ENCODE assay signal across 24 cellular contexts in genomic region chrX:95156566-95156965, GRCh38.
DNase-seq lines count a peak whose midpoint lies in the region; ATAC-seq and TF ChIP-seq lines count a peak whose summit lies in the region.
"Had no signal": no experiment of that assay in that cellular context is flagged by ENCODE, and none has a peak within 500 bp of the region (broad histone marks: within the 10 kb centered on the region; RNA-seq: fewer than 3 reads in every experiment).

No MANE protein-coding gene starts in this region.

- H2BK120ac ChIP-seq in H9 (ENCODE audit: low read depth, low read length, poor library complexity, severe bottlenecking) = no peak overlapping the region

- H3K27ac ChIP-seq in H9 (ENCODE audit: insufficient read length, low read depth, low read length) (no peak overlapping the region), neural progenitor cell (no peak overlapping the region), caudate nucleus (ENCODE audit: low read depth, low read length) (no peak overlapping the region)
- H3K27ac ChIP-seq: A549; BLaER1 treated with 17β-estradiol and CSF1 and Interleukin-3, amounts not matched to agents 10 nM and 100 nM; GM23248 had no signal

- H3F3A ChIP-seq in neural progenitor cell (ENCODE audit: low read depth) = no peaks in the 10 kb centered on the region

- no peak overlapping the region for H2BK12ac ChIP-seq in H9 (ENCODE audit: insufficient read length, low read depth, low read length)

- H3K27me3 ChIP-seq in H9 (ENCODE audit: insufficient read depth, low read length) (no peaks in the 10 kb centered on the region), neural progenitor cell (no peaks in the 10 kb centered on the region)
- H3K27me3 ChIP-seq: BE2C had no signal

- no peak overlapping the region for H3K4me3 Mint-ChIP-seq in H9
- H3K4me3 Mint-ChIP-seq in WTC11 = no peak overlapping the region
- H3K4me3 Mint-ChIP-seq in neural progenitor cell = no peak overlapping the region
- H3K4me3 Mint-ChIP-seq: CD14-positive monocyte; CD4-positive, alpha-beta T cell; CD8-positive, alpha-beta memory T cell had no signal

- H3K36me3 Mint-ChIP-seq in H9 (ENCODE audit: insufficient read depth in 1 of 3, low read depth in 3 of 3) (peaks cover 0 to 7% (median 0%) of the 10 kb centered on the region in 3 experiments; a peak in 2 of 7 replicates), WTC11 (peaks cover 2% of the 10 kb centered on the region; the same call in 1 of the 2 replicates), neural progenitor cell (no peaks in the 10 kb centered on the region)
- H3K36me3 Mint-ChIP-seq: CD14-positive monocyte; CD8-positive, alpha-beta memory T cell had no signal

- no peak overlapping the region for H3K4me3 ChIP-seq in neural progenitor cell
- no peak overlapping the region for H3K4me3 ChIP-seq in foreskin fibroblast (ENCODE audit: low read depth in 1 of 2, low read length in 2 of 2)
- H3K4me3 ChIP-seq: A549; BLaER1 treated with 17β-estradiol and CSF1 and Interleukin-3, amounts not matched to agents 10 nM and 100 nM; GM12878; GM23248 had no signal

- H3K56ac ChIP-seq in H9 (ENCODE audit: insufficient read length, low read depth, low read length) = no peak overlapping the region

- peaks cover 3% of the 10 kb centered on the region in 2 experiments; a peak in 1 of 4 replicates for H3K4me1 Mint-ChIP-seq in H9
- H3K4me1 Mint-ChIP-seq in WTC11 = peaks cover 6% of the 10 kb centered on the region; the same call in 1 of the 2 replicates
- no peaks in the 10 kb centered on the region for H3K4me1 Mint-ChIP-seq in neural progenitor cell
- H3K4me1 Mint-ChIP-seq: CD14-positive monocyte; CD8-positive, alpha-beta memory T cell had no signal

- no peak overlapping the region for H4K8ac ChIP-seq in H9 (replicated peaks; ENCODE audit: insufficient read length, low read depth, low read length)

- H3K27me3 Mint-ChIP-seq in H9 (ENCODE audit: low read depth) (no peaks in the 10 kb centered on the region), WTC11 (ENCODE audit: low read depth) (peaks cover 2% of the 10 kb centered on the region; the same call in 1 of the 2 replicates), neural progenitor cell (ENCODE audit: insufficient read depth, low read depth) (no peaks in the 10 kb centered on the region)
- H3K27me3 Mint-ChIP-seq: CD4-positive, alpha-beta T cell had no signal

- TF ChIP-seq CTCF in H9 (conservative IDR thresholded peaks at IDR 0.05) (no peak), WTC11 (IDR thresholded peaks at IDR 0.05) (no peak), neural progenitor cell (IDR thresholded peaks at IDR 0.05) (no peak), foreskin fibroblast (IDR thresholded peaks at IDR 0.05; ENCODE audit: low read depth, low read length) (no peak)

- H3K23me2 ChIP-seq in H9 (ENCODE audit: insufficient read length, low read depth, low read length, poor library complexity, severe bottlenecking) = no peaks in the 10 kb centered on the region

- no peak overlapping the region for H2BK20ac ChIP-seq in H9 (ENCODE audit: low read depth, low read length, poor library complexity, severe bottlenecking)

- no peak overlapping the region for H3K4ac ChIP-seq in H9 (ENCODE audit: low read depth, low read length)

- no peak overlapping the region for H3K23ac ChIP-seq in H9 (ENCODE audit: insufficient read length, low read depth, low read length)

- H3K9me3 Mint-ChIP-seq in H9 (no peaks in the 10 kb centered on the region; a peak in 2 of 5 replicates), WTC11 (no peaks in the 10 kb centered on the region; the same call in 1 of the 2 replicates), neural progenitor cell (no peaks in the 10 kb centered on the region)
- H3K9me3 Mint-ChIP-seq: CD4-positive, alpha-beta T cell had no signal

- no peak overlapping the region for H3K18ac ChIP-seq in H9 (ENCODE audit: insufficient read length, low read depth, low read length)

- no peak overlapping the region for H4K91ac ChIP-seq in H9 (ENCODE audit: insufficient read length, low read depth, low read length)

- H2AK5ac ChIP-seq in H9 (ENCODE audit: insufficient read length, low read length) = no peak overlapping the region

- peak; percentile 53 for ATAC-seq in WTC11
- ATAC-seq: A549, GM12878, HCT116 had no signal

- H2BK15ac ChIP-seq in H9 (ENCODE audit: low read depth, low read length) = no peak overlapping the region

- DNase-seq in H9 = peak; percentile 24
- no peak for DNase-seq in WTC11 (ENCODE audit: low spot score)
- peak; percentile 68 for DNase-seq in islet precursor cell
- DNase-seq in neural progenitor cell (ENCODE audit: low spot score) = peak; percentile 12
- no peak for DNase-seq in foreskin fibroblast
- DNase-seq in caudate nucleus (lab: John Stamatoyannopoulos, UW) = no peak
- no peak for DNase-seq in superior temporal gyrus (ENCODE audit: extremely low spot score)
- DNase-seq: 8988T; ACHN; AML-193; BE2C; CD4-positive, alpha-beta T cell; CD8-positive, alpha-beta memory T cell; DMS 273 treated with DMSO at 0.1 percent for 48 hours; DMS79; EL; GDM1; GM23248; H7 had no signal

- H2AFZ ChIP-seq in H9 (ENCODE audit: low read length) (no peak overlapping the region), neural progenitor cell (replicated peaks) (peak overlapping the region; percentile 79)
- H2AFZ ChIP-seq: GM23248 had no signal

- no peak overlapping the region for H4K5ac ChIP-seq in H9 (ENCODE audit: insufficient read length, low read depth, low read length)

- H4K20me1 ChIP-seq in H9 (ENCODE audit: control insufficient read depth, insufficient read depth, insufficient read length) (no peaks in the 10 kb centered on the region), neural progenitor cell (ENCODE audit: low read depth) (no peaks in the 10 kb centered on the region)
- H4K20me1 ChIP-seq: BLaER1 treated with 17β-estradiol and CSF1 and Interleukin-3, amounts not matched to agents 10 nM and 100 nM had no signal

- H3T11ph ChIP-seq in H9 (ENCODE audit: low read length) = no peak overlapping the region

- H3K14ac ChIP-seq in H9 (ENCODE audit: insufficient read depth, low read length) = no peak overlapping the region

- H3K36me3 ChIP-seq in neural progenitor cell = no peaks in the 10 kb centered on the region
- H3K36me3 ChIP-seq: BE2C; BLaER1 treated with 17β-estradiol and CSF1 and Interleukin-3, amounts not matched to agents 10 nM and 100 nM had no signal

- CTCF ChIA-PET in WTC11 (lab: Charles Lee) = no interaction called here

- H3K9me3 ChIP-seq in H9 (ENCODE audit: control insufficient read depth, low read depth, low read length) (no peaks in the 10 kb centered on the region), neural progenitor cell (ENCODE audit: low read depth) (no peaks in the 10 kb centered on the region)
- H3K9me3 ChIP-seq: A549; BE2C; BLaER1 treated with 17β-estradiol and CSF1 and Interleukin-3, amounts not matched to agents 10 nM and 100 nM had no signal

- peak overlapping the region in 1 of 3 experiments; percentile 45; a peak in 1 of 7 replicates for H3K27ac Mint-ChIP-seq in H9
- no peak overlapping the region for H3K27ac Mint-ChIP-seq in WTC11
- no peak overlapping the region for H3K27ac Mint-ChIP-seq in neural progenitor cell
- H3K27ac Mint-ChIP-seq: CD14-positive monocyte; CD4-positive, alpha-beta T cell; CD8-positive, alpha-beta memory T cell had no signal

- H3K4me2 ChIP-seq in H9 (ENCODE audit: insufficient read depth, insufficient read length, low read length) = no peak overlapping the region
- H3K4me2 ChIP-seq in neural progenitor cell = no peak overlapping the region
- H3K4me2 ChIP-seq: A549; BLaER1 treated with 17β-estradiol and CSF1 and Interleukin-3, amounts not matched to agents 10 nM and 100 nM had no signal

- POLR2A ChIA-PET in WTC11 (lab: Charles Lee) = no interaction called here

- H3K9ac ChIP-seq in H9 (ENCODE audit: extremely low read depth, insufficient read length, low read length) (no peak overlapping the region), neural progenitor cell (no peak overlapping the region)
- H3K9ac ChIP-seq: BLaER1 treated with 17β-estradiol and CSF1 and Interleukin-3, amounts not matched to agents 10 nM and 100 nM; GM23248 had no signal

- H3K4me1 ChIP-seq in H9 (ENCODE audit: insufficient read depth, low read length) (no peaks in the 10 kb centered on the region), neural progenitor cell (no peaks in the 10 kb centered on the region)
- H3K4me1 ChIP-seq: A549; BE2C; BLaER1 treated with 17β-estradiol and CSF1 and Interleukin-3, amounts not matched to agents 10 nM and 100 nM had no signal

- no peaks in the 10 kb centered on the region for H3K79me1 ChIP-seq in H9 (ENCODE audit: insufficient read depth, low read depth, low read length, poor library complexity, severe bottlenecking)

- H3K79me2 ChIP-seq in H9 (ENCODE audit: insufficient read depth, low read length) (no peaks in the 10 kb centered on the region), neural progenitor cell (ENCODE audit: low read depth) (no peaks in the 10 kb centered on the region)

- no peak overlapping the region for H2BK5ac ChIP-seq in H9 (ENCODE audit: insufficient read length, low read length)

TF ChIP-seq in WTC11, 78 proteins besides CTCF, POLR2A, EP300 and RAD21 (continues in another document):
- TF ChIP-seq TEAD4 (CRISPR knock-in tag; IDR thresholded peaks at IDR 0.05) = no peak
- no peak for TF ChIP-seq ETV6 (CRISPR knock-in tag; IDR thresholded peaks at IDR 0.05)
- no peak for TF ChIP-seq SMAD4 (CRISPR knock-in tag; IDR thresholded peaks at IDR 0.05)
- TF ChIP-seq ZNF671 (CRISPR knock-in tag; IDR thresholded peaks at IDR 0.05) = no peak
- no peak for TF ChIP-seq SMAD3 (CRISPR knock-in tag; IDR thresholded peaks at IDR 0.05; ENCODE audit: borderline replicate concordance)
- TF ChIP-seq PRRX2 (CRISPR knock-in tag; IDR thresholded peaks at IDR 0.05) = no peak
- TF ChIP-seq CREB1 (CRISPR knock-in tag; IDR thresholded peaks at IDR 0.05) = no peak
- TF ChIP-seq JUN (CRISPR knock-in tag; IDR thresholded peaks at IDR 0.05) = no peak
- no peak for TF ChIP-seq MAX (CRISPR knock-in tag; IDR thresholded peaks at IDR 0.05)
- no peak for TF ChIP-seq ZMAT4 (CRISPR knock-in tag; IDR thresholded peaks at IDR 0.05)
- no peak for TF ChIP-seq IRF1 (CRISPR knock-in tag; IDR thresholded peaks at IDR 0.05)

Comparison
In these comparisons a context has a peak if more than half of its experiments do, and no peak if none do; other contexts are left out.
1. DNase-seq: peak in H9 (single experiment), islet precursor cell (single experiment) and neural progenitor cell (single experiment); none in WTC11 (single experiment), foreskin fibroblast (0 of 2), caudate nucleus (0 of 61) and superior temporal gyrus (single experiment).